ENCODE assay signal across 9 cellular contexts in the genomic region with DNA sequence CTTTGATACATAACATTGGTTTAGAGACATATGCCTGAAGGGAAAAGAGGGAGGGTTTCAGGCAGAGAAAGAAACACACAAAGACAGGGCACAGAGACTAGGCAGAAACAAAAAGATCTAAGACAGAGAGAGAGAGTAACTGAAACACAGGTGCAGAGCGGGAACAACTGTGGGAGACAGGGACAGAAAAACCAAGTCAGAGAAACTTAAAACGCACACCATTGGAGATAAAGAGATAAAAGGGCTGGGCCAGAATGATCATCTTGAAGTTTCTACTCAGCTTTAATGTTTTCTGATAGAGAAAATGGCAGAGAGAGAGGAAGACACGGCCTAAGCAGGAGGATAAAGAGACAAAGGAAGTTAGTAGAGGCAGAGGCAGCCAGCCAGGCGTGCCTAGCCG. TPM values are rescaled to one million over a fixed set of nuclear protein-coding genes. Genes with fewer than 3 reads are reported as not detected.
DNase-seq lines count a peak whose midpoint lies in the region; ATAC-seq and TF ChIP-seq lines count a peak whose summit lies in the region.
"Had no signal": no experiment of that assay in that cellular context is flagged by ENCODE, and none has a peak within 500 bp of the region (broad histone marks: within the 10 kb centered on the region; RNA-seq: fewer than 3 reads in every experiment).

No MANE protein-coding gene starts in this region.

- peak overlapping the region; percentile 71; the same call in 1 of the 2 replicates for H3K9ac ChIP-seq in MM.1S (ENCODE audit: low read length)

- H2AFZ ChIP-seq in MM.1S (ENCODE audit: low read length), result peak overlapping the region; percentile 93

- H4K20me1 ChIP-seq in MM.1S (ENCODE audit: insufficient read depth, low read length), result no peaks in the 10 kb centered on the region

- ATAC-seq in effector memory CD8-positive, alpha-beta T cell (replicated peaks), result no peak
- ATAC-seq in sciatic nerve, result no peak

- no peaks in the 10 kb centered on the region for H3K79me2 ChIP-seq in MM.1S (ENCODE audit: low read length)

- peak overlapping the region; percentile 55 to 91 for H3K27ac Mint-ChIP-seq in effector memory CD8-positive, alpha-beta T cell

- peak overlapping the region; percentile 97 for H3K4me2 ChIP-seq in MM.1S (ENCODE audit: low read depth, low read length)

- H3K9me3 ChIP-seq in MM.1S (replicated peaks; ENCODE audit: insufficient read depth, low read length), result no peaks in the 10 kb centered on the region
- H3K9me3 ChIP-seq in ovary, result no peaks in the 10 kb centered on the region

- H3K4me1 ChIP-seq in MM.1S (ENCODE audit: low read length), result peaks cover 13% of the 10 kb centered on the region
- peaks cover 4% of the 10 kb centered on the region for H3K4me1 ChIP-seq in ovary (ENCODE audit: insufficient read depth)

- H3K27me3 Mint-ChIP-seq in effector memory CD8-positive, alpha-beta T cell, result no peaks in the 10 kb centered on the region

- H3K27ac ChIP-seq in MM.1S (ENCODE audit: low read length) (peak overlapping the region; percentile 39; the same call in 1 of the 2 replicates), ovary (peak overlapping the region; percentile 44 to 85)

- POLR2A ChIA-PET in HEK293T (lab: Yijun Ruan, JAX), result interaction anchor here (1.0 to 2.4 kb wide), 4 partner anchors 13 to 131 kb away, joined by 3 to 13 read pairs (median 5); no protein-coding TSS in a partner anchor

- peaks cover 10% of the 10 kb centered on the region for H3F3A ChIP-seq in MM.1S (ENCODE audit: insufficient read depth, low read length)

- in situ Hi-C loops in Caki2 (cut with HindIII; ENCODE audit: low pct_unique_long_range_greater_than_20kb, low sequenced_read_pairs), result no loop called here

- no peaks in the 10 kb centered on the region for H3K9me2 ChIP-seq in MM.1S (replicated peaks; ENCODE audit: insufficient read depth, low read length)

- TF ChIP-seq EP300 in ovary (IDR thresholded peaks at IDR 0.05), result no peak

- H3K4me1 Mint-ChIP-seq in effector memory CD8-positive, alpha-beta T cell (ENCODE audit: low read depth in 2 of 2), result peaks cover 12 to 22% of the 10 kb centered on the region in 2 donors

- H3K9me3 Mint-ChIP-seq in effector memory CD8-positive, alpha-beta T cell, result no peaks in the 10 kb centered on the region

- no peak for TF ChIP-seq CTCF in MM.1S (IDR thresholded peaks at IDR 0.05; ENCODE audit: low read length)
- no peak for TF ChIP-seq CTCF in ovary (IDR thresholded peaks at IDR 0.05)

- intact Hi-C loops in ovary (cut with DNase I) (loop anchor here in 3 of 4 donors (10.0 kb wide), 3 partner anchors 132 to 1042 kb away; a partner anchor contains a TSS), sciatic nerve (cut with DNase I) (loop anchor here (5.0 kb wide), 1 partner anchor 780 kb away; no protein-coding TSS in a partner anchor)

- H3K36me3 ChIP-seq in MM.1S (replicated peaks; ENCODE audit: insufficient read depth, low read length) (no peaks in the 10 kb centered on the region), ovary (no peaks in the 10 kb centered on the region)

- CTCF ChIA-PET in HEK293T (lab: Yijun Ruan, JAX), result interaction anchor here (0.7 to 2.7 kb wide), 17 partner anchors 9 to 140 kb away, joined by 3 to 14 read pairs (median 4); no protein-coding TSS in a partner anchor

- peak overlapping the region; percentile 66 to 73 for H3K4me3 Mint-ChIP-seq in effector memory CD8-positive, alpha-beta T cell

- H3K4me3 ChIP-seq in MM.1S (ENCODE audit: low read length) (peak overlapping the region; percentile 84), ovary (peak overlapping the region; percentile 44)
- H3K4me3 ChIP-seq: lung had no signal

- H3K36me3 Mint-ChIP-seq in effector memory CD8-positive, alpha-beta T cell (ENCODE audit: insufficient read depth), result no peaks in the 10 kb centered on the region

- WGBS in ovary, 3 donors, result 26 to 31% (median 29%) methylated on average over 5 of the region's 5 CpGs

- no peaks in the 10 kb centered on the region for H3K27me3 ChIP-seq in MM.1S (replicated peaks; ENCODE audit: insufficient read depth, low read length)
- H3K27me3 ChIP-seq in ovary, result no peaks in the 10 kb centered on the region

- TF ChIP-seq POLR2A in ovary (IDR thresholded peaks at IDR 0.05), result no peak

- peak; percentile 10 for DNase-seq in Caki2 (ENCODE audit: low read depth)
- DNase-seq in MM.1S, result peak; percentile 19
- DNase-seq in effector memory CD8-positive, alpha-beta T cell, result no peak
- no peak for DNase-seq in ovary
- no peak for DNase-seq in HEK293T (ENCODE audit: extremely low spot score)
- no peak for DNase-seq in NCI-H2196 treated with DMSO at 0.1 percent for 48 hours (lab: John Stamatoyannopoulos, UW; ENCODE audit: unreplicated experiment)
- DNase-seq in activated gamma-delta T cell treated with Interleukin-2 at 50 U/mL for 16 hours, result no peak
- DNase-seq in sciatic nerve (ENCODE audit: low spot score), result no peak

TF ChIP-seq in HEK293T, 16 proteins besides CTCF, POLR2A, EP300 and RAD21:
- TF ChIP-seq FOXM1 (IDR thresholded peaks at IDR 0.05; ENCODE audit: borderline replicate concordance) (no peak), SP1 (IDR thresholded peaks at IDR 0.05) (no peak), NFRKB (IDR thresholded peaks at IDR 0.05) (no peak), SUZ12 (IDR thresholded peaks at IDR 0.05) (no peak), BHLHE40 (IDR thresholded peaks at IDR 0.05; ENCODE audit: borderline replicate concordance) (no peak), FOXA1 (IDR thresholded peaks at IDR 0.05) (no peak), ELF4 (IDR thresholded peaks at IDR 0.05) (no peak), ZNF384 (IDR thresholded peaks at IDR 0.05) (no peak), TARDBP (IDR thresholded peaks at IDR 0.05) (no peak), FOXK2 (IDR thresholded peaks at IDR 0.05) (no peak), HDGF (IDR thresholded peaks at IDR 0.05; ENCODE audit: borderline replicate concordance) (no peak), CTBP1 (IDR thresholded peaks at IDR 0.05; ENCODE audit: borderline replicate concordance) (no peak), LEF1 (IDR thresholded peaks at IDR 0.05; ENCODE audit: borderline replicate concordance) (no peak), L3MBTL2 (conservative IDR thresholded peaks at IDR 0.05) (no peak)
- TF ChIP-seq, protein P1, sequence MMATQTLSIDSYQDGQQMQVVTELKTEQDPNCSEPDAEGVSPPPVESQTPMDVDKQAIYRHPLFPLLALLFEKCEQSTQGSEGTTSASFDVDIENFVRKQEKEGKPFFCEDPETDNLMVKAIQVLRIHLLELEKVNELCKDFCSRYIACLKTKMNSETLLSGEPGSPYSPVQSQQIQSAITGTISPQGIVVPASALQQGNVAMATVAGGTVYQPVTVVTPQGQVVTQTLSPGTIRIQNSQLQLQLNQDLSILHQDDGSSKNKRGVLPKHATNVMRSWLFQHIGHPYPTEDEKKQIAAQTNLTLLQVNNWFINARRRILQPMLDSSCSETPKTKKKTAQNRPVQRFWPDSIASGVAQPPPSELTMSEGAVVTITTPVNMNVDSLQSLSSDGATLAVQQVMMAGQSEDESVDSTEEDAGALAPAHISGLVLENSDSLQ (IDR thresholded peaks at IDR 0.05), result no peak
TF ChIP-seq in HEK293T: peak in this region for 0.

RNA-seq across cellular contexts. Expression of a gene that starts 11.8 kb away (rescaled TPM):
- total RNA-seq in Caki2 (2014; rRNA removed; shearing (Covaris generic); ENCODE audit: low replicate concordance), result 1.1 and 4.4 TPM in 2 replicates
- total RNA-seq in ovary (1 to 10 TPM in 2 of 7 donors, under 1 TPM in 5; 0.69 to 2.1 (median 0.86) TPM), sciatic nerve (1.6 TPM)
- polyA plus RNA-seq in ovary, result under 1 TPM; 0.60 to 0.91 TPM

RNA-seq across cellular contexts. Expression of a gene that starts 15.0 kb away (rescaled TPM):
- total RNA-seq in Caki2 (2014; rRNA removed; shearing (Covaris generic); ENCODE audit: low replicate concordance), result not detected in 2 replicates
- not detected for total RNA-seq in ovary
- not detected for polyA plus RNA-seq in ovary
- 0.53 TPM for total RNA-seq in sciatic nerve

RNA-seq across cellular contexts. Expression of a gene that starts 25.8 kb away (rescaled TPM):
- not detected in 2 replicates for total RNA-seq in Caki2 (2014; rRNA removed; shearing (Covaris generic); ENCODE audit: low replicate concordance)
- total RNA-seq in ovary (not detected), sciatic nerve (not detected)
- under 1 TPM in 1 of 2 donors, not detected in 1; 0.06 TPM for polyA plus RNA-seq in ovary

RNA-seq across cellular contexts. Expression of a gene that starts 44.9 kb away (rescaled TPM):
- 12.4 and 34.2 TPM in 2 replicates for total RNA-seq in Caki2 (2014; rRNA removed; shearing (Covaris generic); ENCODE audit: low replicate concordance)
- total RNA-seq in ovary (10 to 100 TPM; 10.6 to 26.9 (median 19.7) TPM), sciatic nerve (26.4 TPM)
- polyA plus RNA-seq in ovary, result 10 to 100 TPM; 33.4 to 34.5 TPM

RNA-seq across cellular contexts. Expression of a gene that starts 45.5 kb away (rescaled TPM):
- total RNA-seq in Caki2 (2014; rRNA removed; shearing (Covaris generic); ENCODE audit: low replicate concordance), result 25.7 and 29.6 TPM in 2 replicates
- total RNA-seq in ovary (10 to 100 TPM in 6 of 7 donors, 1 to 10 TPM in 1; 7.6 to 33.3 (median 20.9) TPM), sciatic nerve (27.7 TPM)
- 10 to 100 TPM; 14.2 to 20.7 TPM for polyA plus RNA-seq in ovary

Comparison
In these comparisons a context has a peak if more than half of its experiments do, and no peak if none do; other contexts are left out.
1. DNase-seq: peak in Caki2 (single experiment) and MM.1S (single experiment); none in effector memory CD8-positive, alpha-beta T cell (0 of 3), ovary (0 of 5), HEK293T (single experiment), NCI-H2196 treated with DMSO at 0.1 percent for 48 hours (single experiment), activated gamma-delta T cell treated with Interleukin-2 at 50 U/mL for 16 hours (single experiment) and sciatic nerve (single experiment).